In the genomic region with DNA sequence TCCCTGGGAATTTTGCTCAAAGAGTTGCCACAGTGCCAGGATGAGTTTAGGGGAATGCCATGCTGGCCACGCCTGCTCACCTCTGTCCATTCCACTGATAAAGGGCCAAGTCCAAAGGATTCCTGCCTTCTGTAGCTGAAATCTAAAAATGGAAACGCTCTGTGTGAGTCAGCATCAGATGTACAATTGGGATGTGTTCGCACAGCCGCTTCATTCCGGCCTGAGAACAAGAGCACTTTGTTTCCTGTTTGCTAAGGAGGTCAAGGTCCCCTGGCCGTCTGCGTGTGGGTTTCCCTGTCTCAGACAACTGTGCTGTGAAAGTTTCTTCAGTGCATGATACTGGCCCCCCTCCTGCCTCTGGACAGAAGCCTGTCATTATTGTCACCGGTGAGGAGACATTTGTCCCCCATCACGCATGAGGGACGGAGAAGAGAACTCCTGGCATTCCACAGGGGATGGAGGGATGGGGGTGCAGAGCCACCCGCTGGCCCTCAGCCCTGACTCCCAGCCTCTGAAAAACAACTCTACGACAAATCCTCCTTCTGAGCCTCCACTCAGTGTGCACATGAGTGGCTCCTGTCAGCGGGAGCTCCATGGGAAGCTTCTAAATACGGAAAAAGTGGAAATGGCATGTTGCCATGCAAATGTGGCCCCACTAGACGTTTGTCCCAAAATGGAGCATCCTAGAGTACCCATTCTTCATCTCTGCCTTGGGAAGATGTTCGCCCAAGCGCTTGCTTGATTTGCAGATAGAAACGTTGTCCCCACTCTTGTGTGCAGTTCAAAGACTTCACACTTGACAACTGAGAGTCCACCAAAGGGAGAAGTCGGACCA, we compare ENCODE assay signal across 10 cellular contexts.
DNase-seq lines count a peak whose midpoint lies in the region; ATAC-seq and TF ChIP-seq lines count a peak whose summit lies in the region.
"Had no signal": no experiment of that assay in that cellular context is flagged by ENCODE, and none has a peak within 500 bp of the region (broad histone marks: within the 10 kb centered on the region; RNA-seq: fewer than 3 reads in every experiment).

No MANE protein-coding gene starts in this region.

- no peaks in the 10 kb centered on the region for H3K36me3 ChIP-seq in brain microvascular endothelial cell (replicated peaks)

- H3K4me3 Mint-ChIP-seq in activated CD8-positive, alpha-beta memory T cell treated with anti-CD3 and anti-CD28 coated beads, Interleukin-2, amount 10 ng/mL, durations not matched to agents 7 days and 5 days: no peak overlapping the region

- in situ Hi-C loops in brain microvascular endothelial cell (cut with HindIII; ENCODE audit: low pct_ligation_motif_present, low sequenced_read_pairs): no loop called here

- H3K4me3 ChIP-seq in brain microvascular endothelial cell (ENCODE audit: low read depth, low read length): no peak overlapping the region

- ATAC-seq in activated CD8-positive, alpha-beta memory T cell treated with anti-CD3 and anti-CD28 coated beads, Interleukin-2, amount 10 ng/mL, durations not matched to agents 7 days and 5 days: no peak
- no peak for ATAC-seq in HG02759 (IDR thresholded peaks at IDR 0.05; ENCODE audit: unreplicated experiment)

- H3K9me3 Mint-ChIP-seq in activated CD8-positive, alpha-beta memory T cell treated with anti-CD3 and anti-CD28 coated beads, Interleukin-2, amount 10 ng/mL, durations not matched to agents 7 days and 5 days (ENCODE audit: low read depth): peaks cover 4% of the 10 kb centered on the region

- H3K27me3 ChIP-seq in brain microvascular endothelial cell (replicated peaks): no peaks in the 10 kb centered on the region

- H3K4me1 Mint-ChIP-seq in activated CD8-positive, alpha-beta memory T cell treated with anti-CD3 and anti-CD28 coated beads, Interleukin-2, amount 10 ng/mL, durations not matched to agents 7 days and 5 days: no peaks in the 10 kb centered on the region

- H3K27ac ChIP-seq in brain microvascular endothelial cell: peak overlapping the region; percentile 54

- DNase-seq in H4 (ENCODE audit: low spot score) (peak; percentile 49), brain microvascular endothelial cell (peak; percentile 93), hippocampal formation (lab: John Stamatoyannopoulos, UW) (peak; percentile 81 to 94), putamen (ENCODE audit: low spot score) (peak; percentile 95), hepatic stellate cell (ENCODE audit: low spot score) (no peak), NCI-H2107 treated with DMSO at 0.1 percent for 48 hours (lab: John Stamatoyannopoulos, UW; ENCODE audit: unreplicated experiment) (no peak)
- no peak for DNase-seq in activated CD8-positive, alpha-beta memory T cell treated with anti-CD3 and anti-CD28 coated beads, Interleukin-2, amount 10 ng/mL, durations not matched to agents 7 days and 5 days
- DNase-seq: cortex of kidney, DND-41 had no signal

- peaks cover 47% of the 10 kb centered on the region for H3K27me3 Mint-ChIP-seq in activated CD8-positive, alpha-beta memory T cell treated with anti-CD3 and anti-CD28 coated beads, Interleukin-2, amount 10 ng/mL, durations not matched to agents 7 days and 5 days

- CTCF ChIA-PET in activated CD8-positive, alpha-beta memory T cell treated with anti-CD3 and anti-CD28 coated beads, Interleukin-2, amount 10 ng/mL, durations not matched to agents 7 days and 5 days (lab: Charles Lee): interaction anchor here (0.7 kb wide), 1 partner anchor 150 kb away, joined by 3 read pairs; no protein-coding TSS in a partner anchor

- no peaks in the 10 kb centered on the region for H3K36me3 Mint-ChIP-seq in activated CD8-positive, alpha-beta memory T cell treated with anti-CD3 and anti-CD28 coated beads, Interleukin-2, amount 10 ng/mL, durations not matched to agents 7 days and 5 days

- TF ChIP-seq CTCF in brain microvascular endothelial cell (IDR thresholded peaks at IDR 0.05; ENCODE audit: low read depth, low read length, missing control alignments): no peak

- H3K27ac Mint-ChIP-seq in activated CD8-positive, alpha-beta memory T cell treated with anti-CD3 and anti-CD28 coated beads, Interleukin-2, amount 10 ng/mL, durations not matched to agents 7 days and 5 days: no peak overlapping the region

Comparison
In these comparisons a context has a peak if more than half of its experiments do, and no peak if none do; other contexts are left out.
1. DNase-seq: peak in H4 (single experiment), brain microvascular endothelial cell (single experiment), hippocampal formation (2 of 2) and putamen (single experiment); none in hepatic stellate cell (single experiment), NCI-H2107 treated with DMSO at 0.1 percent for 48 hours (single experiment) and activated CD8-positive, alpha-beta memory T cell treated with anti-CD3 and anti-CD28 coated beads, Interleukin-2, amount 10 ng/mL, durations not matched to agents 7 days and 5 days (single experiment).